16 cellular contexts compared by ENCODE assay signal in genomic region chrX:16491461-16491860, GRCh38.
DNase-seq lines count a peak whose midpoint lies in the region; ATAC-seq, FAIRE-seq and TF ChIP-seq lines count a peak whose summit lies in the region.
"Had no signal": no experiment of that assay in that cellular context is flagged by ENCODE, and none has a peak within 500 bp of the region (broad histone marks: within the 10 kb centered on the region; RNA-seq: fewer than 3 reads in every experiment).

No MANE protein-coding gene starts in this region.

- no peak overlapping the region for H2BK15ac ChIP-seq in mesendoderm (replicated peaks; ENCODE audit: low read depth)

- H2BK120ac ChIP-seq in mesendoderm (ENCODE audit: low read depth, low read length): no peak overlapping the region

- no peak for TF ChIP-seq POLR2A in breast epithelium (IDR thresholded peaks at IDR 0.05)

- WGBS in mammary epithelial cell (ENCODE audit: low coverage, missing lambda C conversion rate): 86% methylated on average over 1 of the region's 1 CpG
- WGBS in mesendoderm (ENCODE audit: extremely low coverage, insufficient coverage, low lambda C conversion rate): no CpG with 5 or more reads among the region's 1 CpG

- intact Hi-C loops in mammary epithelial cell (cut with micrococcal nuclease): no loop called here
- intact Hi-C loops in breast epithelium (cut with DNase I; ENCODE audit: low total_unique reads): no loop called here

- H3K4me1 Mint-ChIP-seq in astrocyte (ENCODE audit: low read depth, unreplicated experiment): peaks cover 2% of the 10 kb centered on the region

- H3K18ac ChIP-seq in mesendoderm (ENCODE audit: low read length): no peak overlapping the region

- no peak overlapping the region for H3K4me3 ChIP-seq in mammary epithelial cell (replicated peaks in 1 of 3; ENCODE audit: insufficient read depth in 1 of 3, low read depth in 2 of 3, low read length in 3 of 3)
- no peak overlapping the region for H3K4me3 ChIP-seq in breast epithelium
- no peak overlapping the region for H3K4me3 ChIP-seq in astrocyte (ENCODE audit: insufficient read depth, low read depth, low read length)
- no peak overlapping the region for H3K4me3 ChIP-seq in mesendoderm (ENCODE audit: low read length)
- H3K4me3 ChIP-seq: SJCRH30 had no signal

- no peaks in the 10 kb centered on the region for H3K36me3 ChIP-seq in mammary epithelial cell (ENCODE audit: insufficient read depth, low read length)
- no peaks in the 10 kb centered on the region for H3K36me3 ChIP-seq in breast epithelium
- H3K36me3 ChIP-seq in astrocyte (ENCODE audit: insufficient read depth, low read length): no peaks in the 10 kb centered on the region
- H3K36me3 ChIP-seq in mesendoderm (ENCODE audit: control insufficient read depth, insufficient read depth, low read length): no peaks in the 10 kb centered on the region
- H3K36me3 ChIP-seq: SJCRH30 had no signal

- H3K23ac ChIP-seq in mesendoderm (ENCODE audit: low read length): no peak overlapping the region

- BruUV-seq in mammary epithelial cell (replicated peaks; lab: Mats Ljungman, UMichigan): no TSS peak

- H4K8ac ChIP-seq in mesendoderm (ENCODE audit: low read depth, low read length): no peak overlapping the region

- no peaks in the 10 kb centered on the region for H3K36me3 Mint-ChIP-seq in astrocyte (ENCODE audit: low read depth, unreplicated experiment)
- H3K36me3 Mint-ChIP-seq: IgD-negative memory B cell had no signal

- H3K4ac ChIP-seq in mesendoderm (ENCODE audit: low read depth, low read length): no peak overlapping the region

- H2AK5ac ChIP-seq in mesendoderm (ENCODE audit: low read length): no peak overlapping the region

- in situ Hi-C loops in mammary epithelial cell (cut with MboI; ENCODE audit: low sequenced_read_pairs in 2 of 2) (no loop called here), GM13977 (cut with MboI; ENCODE audit: low pct_unique_long_range_greater_than_20kb, low sequenced_read_pairs, unreplicated experiment) (no loop called here)

- H3K79me2 ChIP-seq in mammary epithelial cell (ENCODE audit: insufficient read depth, low read length): no peaks in the 10 kb centered on the region
- H3K79me2 ChIP-seq in astrocyte (ENCODE audit: insufficient read depth, low read length): no peaks in the 10 kb centered on the region
- no peaks in the 10 kb centered on the region for H3K79me2 ChIP-seq in mesendoderm (ENCODE audit: control insufficient read depth, insufficient read depth, low read length)

- ATAC-seq in HG03280 (IDR thresholded peaks at IDR 0.05; ENCODE audit: unreplicated experiment): no peak

- H3K4me2 ChIP-seq in mammary epithelial cell (ENCODE audit: insufficient read depth, low read depth, low read length): no peak overlapping the region
- no peak overlapping the region for H3K4me2 ChIP-seq in astrocyte (ENCODE audit: low read length)
- H3K4me2 ChIP-seq in mesendoderm (ENCODE audit: low read length): no peak overlapping the region

- H3K9me3 ChIP-seq in mammary epithelial cell (replicated peaks; ENCODE audit: insufficient read depth, low read length) (no peaks in the 10 kb centered on the region), breast epithelium (no peaks in the 10 kb centered on the region), astrocyte (ENCODE audit: insufficient read depth, low read depth, low read length) (no peaks in the 10 kb centered on the region)
- H3K9me3 ChIP-seq: SJCRH30 had no signal

- H4K5ac ChIP-seq in mesendoderm (ENCODE audit: low read length): no peak overlapping the region

- H3K27me3 ChIP-seq in mammary epithelial cell (ENCODE audit: insufficient read depth, low read length): no peaks in the 10 kb centered on the region
- H3K27me3 ChIP-seq in breast epithelium: peaks cover 0 to 35% of the 10 kb centered on the region in 2 donors
- no peaks in the 10 kb centered on the region for H3K27me3 ChIP-seq in astrocyte (ENCODE audit: insufficient read depth, low read length)
- H3K27me3 ChIP-seq in mesendoderm (ENCODE audit: insufficient read depth, low read length, poor library complexity): no peaks in the 10 kb centered on the region
- H3K27me3 ChIP-seq: SJCRH30 had no signal

- H3K27me3 Mint-ChIP-seq in astrocyte (ENCODE audit: low read depth, unreplicated experiment): no peaks in the 10 kb centered on the region

- CTCF ChIA-PET in mammary epithelial cell (lab: Charles Lee; ENCODE audit: low non-redundant PET): no interaction called here

- DNase-seq in mammary epithelial cell (no peak), breast epithelium (ENCODE audit: low spot score in 2 of 2) (no peak), astrocyte (ENCODE audit: low read depth) (no peak), mesendoderm (peak; percentile 31), GM13977 (ENCODE audit: low spot score) (no peak), GOT3 (lab: John Stamatoyannopoulos, UW) (no peak), NCI-H2081 (lab: John Stamatoyannopoulos, UW) (no peak)
- DNase-seq: C1 segment of cervical spinal cord, DMS153, NCI-H1930, NCI-H524, SJCRH30 had no signal

- H3K27ac ChIP-seq in mammary epithelial cell (ENCODE audit: insufficient read depth, low read depth, low read length): no peak overlapping the region
- no peak overlapping the region for H3K27ac ChIP-seq in breast epithelium
- H3K27ac ChIP-seq in astrocyte (ENCODE audit: low read depth, low read length): no peak overlapping the region
- no peak overlapping the region for H3K27ac ChIP-seq in mesendoderm (ENCODE audit: low read depth, low read length)
- H3K27ac ChIP-seq: RWPE1, SJCRH30 had no signal

- TF ChIP-seq CTCF in mammary epithelial cell (conservative IDR thresholded peaks at IDR 0.05 in 1 of 2, IDR thresholded peaks at IDR 0.05 in 1 of 2; ENCODE audit: extremely low read depth in 1 of 2, insufficient read depth in 1 of 2, low read depth in 1 of 2, low read length in 2 of 2) (no peak), breast epithelium (IDR thresholded peaks at IDR 0.05) (no peak), astrocyte (IDR thresholded peaks at IDR 0.05; ENCODE audit: insufficient read depth, low read depth, low read length) (no peak), GM13977 (IDR thresholded peaks at IDR 0.05; ENCODE audit: extremely low read depth, insufficient read depth, missing control alignments) (no peak)

- H3K9ac ChIP-seq in mammary epithelial cell (ENCODE audit: insufficient read depth, low read length) (no peak overlapping the region), astrocyte (ENCODE audit: low read length) (no peak overlapping the region), mesendoderm (ENCODE audit: low read length) (no peak overlapping the region)

- H3K4me1 ChIP-seq in mammary epithelial cell (ENCODE audit: insufficient read depth, low read length): peaks cover 21% of the 10 kb centered on the region
- no peaks in the 10 kb centered on the region for H3K4me1 ChIP-seq in breast epithelium
- H3K4me1 ChIP-seq in astrocyte (ENCODE audit: insufficient read depth, low read length): peaks cover 7% of the 10 kb centered on the region
- H3K4me1 ChIP-seq in mesendoderm (ENCODE audit: control insufficient read depth, low read depth, low read length): no peaks in the 10 kb centered on the region
- H3K4me1 ChIP-seq: SJCRH30 had no signal

- H3K27ac Mint-ChIP-seq in astrocyte (ENCODE audit: unreplicated experiment): no peak overlapping the region
- H3K27ac Mint-ChIP-seq: IgD-negative memory B cell had no signal

- dilution Hi-C loops in mammary epithelial cell (cut with HindIII; ENCODE audit: low sequenced_read_pairs): no loop called here

- no peak overlapping the region for H3K4me3 Mint-ChIP-seq in astrocyte (ENCODE audit: unreplicated experiment)
- H3K4me3 Mint-ChIP-seq: IgD-negative memory B cell had no signal

- H3K79me1 ChIP-seq in mesendoderm (ENCODE audit: low read length): no peaks in the 10 kb centered on the region

- H2BK5ac ChIP-seq in mesendoderm (ENCODE audit: low read length): no peak overlapping the region

- H3K56ac ChIP-seq in mesendoderm (ENCODE audit: low read length): no peak overlapping the region

- H2AFZ ChIP-seq in mammary epithelial cell (ENCODE audit: low read depth, low read length) (peak overlapping the region; percentile 47), astrocyte (ENCODE audit: low read depth, low read length) (peak overlapping the region; percentile 63)

- no peaks in the 10 kb centered on the region for H4K20me1 ChIP-seq in mammary epithelial cell (ENCODE audit: insufficient read depth, low read length)
- no peaks in the 10 kb centered on the region for H4K20me1 ChIP-seq in astrocyte (ENCODE audit: insufficient read depth, low read length)

- H3K9me3 Mint-ChIP-seq in astrocyte (ENCODE audit: unreplicated experiment): peaks cover 2% of the 10 kb centered on the region

- no peak for FAIRE-seq in astrocyte (lab: Jason Lieb, UNC)
- FAIRE-seq: GM19239 had no signal
